9 cellular contexts compared by ENCODE assay signal in the genomic region with DNA sequence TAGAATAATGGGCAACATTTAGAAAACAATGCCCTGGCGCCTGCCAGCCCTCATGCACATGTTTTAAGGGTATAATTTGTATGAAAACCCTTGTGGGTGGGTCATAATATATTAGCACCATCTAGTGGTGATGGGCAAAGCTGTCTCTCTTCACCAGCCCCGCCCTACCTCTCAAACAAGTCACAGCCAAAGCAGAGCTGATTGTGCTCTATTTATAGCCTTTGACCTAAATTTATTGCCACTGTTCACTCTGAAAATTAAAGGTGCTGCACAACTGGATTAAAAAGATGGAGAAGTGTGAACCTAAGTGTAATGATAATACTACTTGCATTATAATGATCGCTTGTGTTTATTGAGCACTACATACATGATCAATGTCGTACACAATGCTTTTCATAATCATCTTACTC.
DNase-seq lines count a peak whose midpoint lies in the region; ATAC-seq and TF ChIP-seq lines count a peak whose summit lies in the region.
"Had no signal": no experiment of that assay in that cellular context is flagged by ENCODE, and none has a peak within 500 bp of the region (broad histone marks: within the 10 kb centered on the region; RNA-seq: fewer than 3 reads in every experiment).

No MANE protein-coding gene starts in this region.

- H3K9me3 ChIP-seq in cardiac muscle cell (ENCODE audit: low read depth) = no peaks in the 10 kb centered on the region
- H3K9me3 ChIP-seq: neutrophil had no signal

- ATAC-seq in GM18502 (IDR thresholded peaks at IDR 0.05; ENCODE audit: poor library complexity, unreplicated experiment) = peak; percentile 96
- peak; percentile 96 for ATAC-seq in HG02798 (IDR thresholded peaks at IDR 0.05; ENCODE audit: poor library complexity, unreplicated experiment)
- ATAC-seq in activated naive CD8-positive, alpha-beta T cell treated with anti-CD3 and anti-CD28 coated beads, Interleukin-2, amount 50 U/mL, for 24 hours = peak; percentile 76

- peaks cover 13% of the 10 kb centered on the region for H3K4me1 ChIP-seq in cardiac muscle cell (ENCODE audit: low read depth)

- no peaks in the 10 kb centered on the region for H3K27me3 ChIP-seq in cardiac muscle cell

- no peaks in the 10 kb centered on the region for H3K36me3 ChIP-seq in cardiac muscle cell
- H3K36me3 ChIP-seq: neutrophil had no signal

- H3K27me3 Mint-ChIP-seq in activated naive CD8-positive, alpha-beta T cell treated with anti-CD3 and anti-CD28 coated beads, Interleukin-2, amount 50 U/mL, for 24 hours = peaks cover 7% of the 10 kb centered on the region

- no peak overlapping the region for H3K4me3 Mint-ChIP-seq in activated naive CD8-positive, alpha-beta T cell treated with anti-CD3 and anti-CD28 coated beads, Interleukin-2, amount 50 U/mL, for 24 hours

- peaks cover 3% of the 10 kb centered on the region for H3K9me3 Mint-ChIP-seq in activated naive CD8-positive, alpha-beta T cell treated with anti-CD3 and anti-CD28 coated beads, Interleukin-2, amount 50 U/mL, for 24 hours

- H3K27ac ChIP-seq in cardiac muscle cell = no peak overlapping the region
- H3K27ac ChIP-seq: neutrophil had no signal

- DNase-seq in NCI-H128 (lab: John Stamatoyannopoulos, UW; ENCODE audit: unreplicated experiment) (peak; percentile 26), SKM-1 (lab: John Stamatoyannopoulos, UW; ENCODE audit: unreplicated experiment) (peak; percentile 50), cardiac muscle cell (ENCODE audit: low read depth in 1 of 2, low spot score in 1 of 2) (peak; percentile 84 to 86), putamen (ENCODE audit: low spot score) (peak; percentile 86), OCI-M2 (lab: John Stamatoyannopoulos, UW; ENCODE audit: unreplicated experiment) (no peak)
- DNase-seq in activated naive CD8-positive, alpha-beta T cell treated with anti-CD3 and anti-CD28 coated beads, Interleukin-2, amount 50 U/mL, for 24 hours = peak; percentile 47

- no peak overlapping the region for H3K27ac Mint-ChIP-seq in activated naive CD8-positive, alpha-beta T cell treated with anti-CD3 and anti-CD28 coated beads, Interleukin-2, amount 50 U/mL, for 24 hours

- H3K36me3 Mint-ChIP-seq in activated naive CD8-positive, alpha-beta T cell treated with anti-CD3 and anti-CD28 coated beads, Interleukin-2, amount 50 U/mL, for 24 hours (ENCODE audit: low read depth) = no peaks in the 10 kb centered on the region

- H3K4me3 ChIP-seq in cardiac muscle cell = no peak overlapping the region

- TF ChIP-seq CTCF in cardiac muscle cell (IDR thresholded peaks at IDR 0.05; ENCODE audit: low read depth, low read length) = peak; percentile 76

- H3K4me1 Mint-ChIP-seq in activated naive CD8-positive, alpha-beta T cell treated with anti-CD3 and anti-CD28 coated beads, Interleukin-2, amount 50 U/mL, for 24 hours = peaks cover 10% of the 10 kb centered on the region
